1 cellular context compared by ENCODE assay signal in the genomic region with DNA sequence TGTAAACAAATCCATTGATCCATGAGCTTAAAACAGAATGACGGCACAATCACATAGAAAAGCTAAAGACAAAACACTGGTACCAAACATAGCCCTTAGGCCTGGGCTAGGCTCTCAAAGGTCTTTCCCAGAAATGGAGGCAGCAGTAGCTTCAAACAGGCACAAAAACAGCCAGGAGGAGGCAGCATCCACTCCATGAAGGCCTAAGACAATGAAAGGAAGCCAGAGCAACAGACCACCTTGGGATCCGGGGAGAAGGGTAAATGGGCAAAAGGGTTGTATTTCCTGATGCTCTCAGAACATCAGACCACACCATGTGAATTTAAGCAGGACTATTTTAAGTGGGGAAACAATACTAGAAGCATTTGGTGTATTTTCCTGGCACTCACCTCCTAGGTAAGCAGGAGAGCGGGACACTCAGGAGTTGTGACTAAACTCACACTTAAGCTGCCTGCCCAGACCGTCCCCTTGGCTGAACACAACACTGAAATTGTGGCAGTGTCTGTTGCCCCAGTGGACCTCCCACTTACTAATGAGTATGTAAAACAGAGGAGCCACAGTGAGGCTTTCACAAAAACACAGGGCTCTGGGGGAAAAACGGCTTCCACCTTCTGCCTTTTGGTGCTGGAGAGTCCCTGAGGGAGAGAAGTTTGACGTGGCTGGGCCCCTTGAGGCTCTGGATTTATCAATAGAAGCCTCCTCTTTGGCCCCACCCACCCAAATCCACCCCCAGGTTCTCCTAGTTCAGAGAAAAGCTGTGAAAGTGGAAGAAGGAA.
TF ChIP-seq lines count a peak whose summit lies in the region.

No MANE protein-coding gene starts in this region.

TF ChIP-seq in liver, 16 proteins besides CTCF, POLR2A, EP300 and RAD21:
- TF ChIP-seq NR2F2 (IDR thresholded peaks at IDR 0.05) (no peak), SP1 (IDR thresholded peaks at IDR 0.05) (no peak), TAF1 (conservative IDR thresholded peaks at IDR 0.05) (no peak), EGR1 (IDR thresholded peaks at IDR 0.05; ENCODE audit: low read depth in 2 of 2) (no peak), YY1 (IDR thresholded peaks at IDR 0.05) (no peak), HNF4A (conservative IDR thresholded peaks at IDR 0.05) (no peak), RXRA (IDR thresholded peaks at IDR 0.05) (no peak), GABPA (IDR thresholded peaks at IDR 0.05 in 1 of 2, conservative IDR thresholded peaks at IDR 0.05 in 1 of 2) (no peak), FOXA2 (IDR thresholded peaks at IDR 0.05) (no peak), JUND (IDR thresholded peaks at IDR 0.05) (no peak), HNF4G (IDR thresholded peaks at IDR 0.05) (no peak), FOXA1 (IDR thresholded peaks at IDR 0.05) (no peak)
- TF ChIP-seq, protein P1, sequence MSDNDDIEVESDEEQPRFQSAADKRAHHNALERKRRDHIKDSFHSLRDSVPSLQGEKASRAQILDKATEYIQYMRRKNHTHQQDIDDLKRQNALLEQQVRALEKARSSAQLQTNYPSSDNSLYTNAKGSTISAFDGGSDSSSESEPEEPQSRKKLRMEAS (IDR thresholded peaks at IDR 0.05): no peak
- TF ChIP-seq, protein P2, sequence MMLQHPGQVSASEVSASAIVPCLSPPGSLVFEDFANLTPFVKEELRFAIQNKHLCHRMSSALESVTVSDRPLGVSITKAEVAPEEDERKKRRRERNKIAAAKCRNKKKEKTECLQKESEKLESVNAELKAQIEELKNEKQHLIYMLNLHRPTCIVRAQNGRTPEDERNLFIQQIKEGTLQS (IDR thresholded peaks at IDR 0.05): no peak
- TF ChIP-seq, protein P3, sequence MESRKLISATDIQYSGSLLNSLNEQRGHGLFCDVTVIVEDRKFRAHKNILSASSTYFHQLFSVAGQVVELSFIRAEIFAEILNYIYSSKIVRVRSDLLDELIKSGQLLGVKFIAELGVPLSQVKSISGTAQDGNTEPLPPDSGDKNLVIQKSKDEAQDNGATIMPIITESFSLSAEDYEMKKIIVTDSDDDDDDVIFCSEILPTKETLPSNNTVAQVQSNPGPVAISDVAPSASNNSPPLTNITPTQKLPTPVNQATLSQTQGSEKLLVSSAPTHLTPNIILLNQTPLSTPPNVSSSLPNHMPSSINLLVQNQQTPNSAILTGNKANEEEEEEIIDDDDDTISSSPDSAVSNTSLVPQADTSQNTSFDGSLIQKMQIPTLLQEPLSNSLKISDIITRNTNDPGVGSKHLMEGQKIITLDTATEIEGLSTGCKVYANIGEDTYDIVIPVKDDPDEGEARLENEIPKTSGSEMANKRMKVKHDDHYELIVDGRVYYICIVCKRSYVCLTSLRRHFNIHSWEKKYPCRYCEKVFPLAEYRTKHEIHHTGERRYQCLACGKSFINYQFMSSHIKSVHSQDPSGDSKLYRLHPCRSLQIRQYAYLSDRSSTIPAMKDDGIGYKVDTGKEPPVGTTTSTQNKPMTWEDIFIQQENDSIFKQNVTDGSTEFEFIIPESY (IDR thresholded peaks at IDR 0.05): no peak
- TF ChIP-seq, protein P4, sequence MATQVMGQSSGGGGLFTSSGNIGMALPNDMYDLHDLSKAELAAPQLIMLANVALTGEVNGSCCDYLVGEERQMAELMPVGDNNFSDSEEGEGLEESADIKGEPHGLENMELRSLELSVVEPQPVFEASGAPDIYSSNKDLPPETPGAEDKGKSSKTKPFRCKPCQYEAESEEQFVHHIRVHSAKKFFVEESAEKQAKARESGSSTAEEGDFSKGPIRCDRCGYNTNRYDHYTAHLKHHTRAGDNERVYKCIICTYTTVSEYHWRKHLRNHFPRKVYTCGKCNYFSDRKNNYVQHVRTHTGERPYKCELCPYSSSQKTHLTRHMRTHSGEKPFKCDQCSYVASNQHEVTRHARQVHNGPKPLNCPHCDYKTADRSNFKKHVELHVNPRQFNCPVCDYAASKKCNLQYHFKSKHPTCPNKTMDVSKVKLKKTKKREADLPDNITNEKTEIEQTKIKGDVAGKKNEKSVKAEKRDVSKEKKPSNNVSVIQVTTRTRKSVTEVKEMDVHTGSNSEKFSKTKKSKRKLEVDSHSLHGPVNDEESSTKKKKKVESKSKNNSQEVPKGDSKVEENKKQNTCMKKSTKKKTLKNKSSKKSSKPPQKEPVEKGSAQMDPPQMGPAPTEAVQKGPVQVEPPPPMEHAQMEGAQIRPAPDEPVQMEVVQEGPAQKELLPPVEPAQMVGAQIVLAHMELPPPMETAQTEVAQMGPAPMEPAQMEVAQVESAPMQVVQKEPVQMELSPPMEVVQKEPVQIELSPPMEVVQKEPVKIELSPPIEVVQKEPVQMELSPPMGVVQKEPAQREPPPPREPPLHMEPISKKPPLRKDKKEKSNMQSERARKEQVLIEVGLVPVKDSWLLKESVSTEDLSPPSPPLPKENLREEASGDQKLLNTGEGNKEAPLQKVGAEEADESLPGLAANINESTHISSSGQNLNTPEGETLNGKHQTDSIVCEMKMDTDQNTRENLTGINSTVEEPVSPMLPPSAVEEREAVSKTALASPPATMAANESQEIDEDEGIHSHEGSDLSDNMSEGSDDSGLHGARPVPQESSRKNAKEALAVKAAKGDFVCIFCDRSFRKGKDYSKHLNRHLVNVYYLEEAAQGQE (IDR thresholded peaks at IDR 0.05): no peak
